ENCODE assay signal across 15 cellular contexts in the genomic region with DNA sequence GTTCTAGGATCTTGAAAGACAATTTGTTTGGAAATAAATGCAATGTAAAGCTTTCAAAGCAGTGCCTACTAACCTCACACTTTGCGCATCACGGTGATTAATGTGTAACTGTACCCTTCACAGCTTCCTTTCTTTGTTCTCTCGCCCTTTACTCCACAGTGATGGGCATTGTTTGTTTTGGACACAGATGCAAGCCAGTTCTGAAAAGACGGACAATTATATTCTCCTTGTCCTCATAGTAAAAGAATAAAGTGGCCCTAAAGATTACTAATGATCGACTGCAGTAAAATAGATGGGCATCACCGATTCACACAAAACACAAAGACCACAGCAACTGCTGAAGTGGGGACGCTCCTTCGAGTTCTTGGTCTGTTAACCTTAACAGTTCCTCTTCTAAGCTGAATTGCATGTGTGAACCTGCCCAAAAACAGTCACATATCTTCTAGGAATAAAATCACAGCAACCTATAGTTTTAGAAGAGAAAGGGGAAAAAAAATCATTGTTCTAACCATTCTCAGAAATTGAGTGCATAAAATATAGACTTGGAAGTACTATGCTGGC. TPM values are rescaled to one million over a fixed set of nuclear protein-coding genes. Genes with fewer than 3 reads are reported as not detected.
DNase-seq lines count a peak whose midpoint lies in the region; TF ChIP-seq lines count a peak whose summit lies in the region.
"Had no signal": no experiment of that assay in that cellular context is flagged by ENCODE, and none has a peak within 500 bp of the region (broad histone marks: within the 10 kb centered on the region; RNA-seq: fewer than 3 reads in every experiment).

No MANE protein-coding gene starts in this region.

- no peaks in the 10 kb centered on the region for H3K27me3 ChIP-seq in breast epithelium
- no peaks in the 10 kb centered on the region for H3K27me3 ChIP-seq in mammary epithelial cell (ENCODE audit: insufficient read depth, low read length)

- DNase-seq in breast epithelium (ENCODE audit: low spot score in 2 of 2) = no peak
- no peak for DNase-seq in mammary epithelial cell
- peak; percentile 59 for DNase-seq in medulla oblongata (ENCODE audit: extremely low spot score)
- no peak for DNase-seq in activated CD8-positive, alpha-beta memory T cell treated with anti-CD3 and anti-CD28 coated beads, Interleukin-2, amount 50 U/mL, for 4 hours
- no peak for DNase-seq in GF-D8 (lab: John Stamatoyannopoulos, UW)
- DNase-seq in iPS-NIHi11 (ENCODE audit: low spot score) = no peak
- DNase-seq: activated CD4-positive, CD25-positive, alpha-beta regulatory T cell treated with anti-CD3 and anti-CD28 coated beads, Interleukin-2, amount 50 U/mL, for 72 hours; activated naive CD8-positive, alpha-beta T cell treated with anti-CD3 and anti-CD28 coated beads, Interleukin-2, amount 50 U/mL, for 24 hours; DMS79; MV-4-11; NCI-H2081 treated with DMSO at 0.1 percent for 48 hours; NCI-H82 had no signal

- H2AFZ ChIP-seq in mammary epithelial cell (ENCODE audit: low read depth, low read length) = no peak overlapping the region

- H3K27ac ChIP-seq in breast epithelium (peak overlapping the region; percentile 91 to 94), mammary epithelial cell (ENCODE audit: insufficient read depth, low read depth, low read length) (no peak overlapping the region), cingulate gyrus (ENCODE audit: low read depth, low read length) (peak overlapping the region; percentile 63), urinary bladder (ENCODE audit: low read depth) (peak overlapping the region; percentile 12)
- H3K27ac ChIP-seq: A549 had no signal

- H4K20me1 ChIP-seq in mammary epithelial cell (ENCODE audit: insufficient read depth, low read length) = no peaks in the 10 kb centered on the region

- CTCF ChIA-PET in mammary epithelial cell (lab: Charles Lee; ENCODE audit: low non-redundant PET) = no interaction called here

- no peak overlapping the region for H3K4me2 ChIP-seq in mammary epithelial cell (ENCODE audit: insufficient read depth, low read depth, low read length)
- H3K4me2 ChIP-seq: A549 had no signal

- no peak overlapping the region for H3K9ac ChIP-seq in mammary epithelial cell (ENCODE audit: insufficient read depth, low read length)

- no peak for TF ChIP-seq CTCF in breast epithelium (IDR thresholded peaks at IDR 0.05)
- no peak for TF ChIP-seq CTCF in mammary epithelial cell (conservative IDR thresholded peaks at IDR 0.05 in 1 of 2, IDR thresholded peaks at IDR 0.05 in 1 of 2; ENCODE audit: extremely low read depth in 1 of 2, insufficient read depth in 1 of 2, low read depth in 1 of 2, low read length in 2 of 2)

- H3K4me3 ChIP-seq in breast epithelium (no peak overlapping the region), mammary epithelial cell (replicated peaks in 1 of 3; ENCODE audit: insufficient read depth in 1 of 3, low read depth in 2 of 3, low read length in 3 of 3) (no peak overlapping the region), urinary bladder (ENCODE audit: low read depth, low read length) (no peak overlapping the region)
- H3K4me3 ChIP-seq: A549 had no signal

- no peaks in the 10 kb centered on the region for H3K36me3 ChIP-seq in breast epithelium
- no peaks in the 10 kb centered on the region for H3K36me3 ChIP-seq in mammary epithelial cell (ENCODE audit: insufficient read depth, low read length)
- no peaks in the 10 kb centered on the region for H3K36me3 ChIP-seq in urinary bladder (ENCODE audit: insufficient read depth)

- H3K4me1 ChIP-seq in breast epithelium (peaks cover 0 to 8% of the 10 kb centered on the region in 2 donors), mammary epithelial cell (ENCODE audit: insufficient read depth, low read length) (no peaks in the 10 kb centered on the region), urinary bladder (ENCODE audit: insufficient read depth) (peaks cover 2% of the 10 kb centered on the region)
- H3K4me1 ChIP-seq: A549 had no signal

- H3K9me3 ChIP-seq in breast epithelium (no peaks in the 10 kb centered on the region), mammary epithelial cell (replicated peaks; ENCODE audit: insufficient read depth, low read length) (peaks cover 3% of the 10 kb centered on the region)
- H3K9me3 ChIP-seq: A549 had no signal

- no peak for TF ChIP-seq POLR2A in breast epithelium (IDR thresholded peaks at IDR 0.05)

- intact Hi-C loops in breast epithelium (cut with DNase I; ENCODE audit: low total_unique reads) (no loop called here), mammary epithelial cell (cut with micrococcal nuclease) (no loop called here)

- BruUV-seq in mammary epithelial cell (replicated peaks; lab: Mats Ljungman, UMichigan) = no TSS peak

- no peaks in the 10 kb centered on the region for H3K79me2 ChIP-seq in mammary epithelial cell (ENCODE audit: insufficient read depth, low read length)

- 75% methylated on average over 7 of the region's 8 CpGs for WGBS in mammary epithelial cell (ENCODE audit: low coverage, missing lambda C conversion rate)
- WGBS in urinary bladder = 78% methylated on average over 8 of the region's 8 CpGs

- dilution Hi-C loops in mammary epithelial cell (cut with HindIII; ENCODE audit: low sequenced_read_pairs) = no loop called here

- in situ Hi-C loops in mammary epithelial cell (cut with MboI; ENCODE audit: low sequenced_read_pairs in 2 of 2) = no loop called here

RNA-seq across cellular contexts. Expression of a gene that starts 7.7 kb away (rescaled TPM):
- total RNA-seq in breast epithelium (10 to 100 TPM in 2 of 3 donors, 1 to 10 TPM in 1; 7.8 to 23.0 (median 19.7) TPM), mammary epithelial cell (10 to 100 TPM in 1 of 2 donors, not detected in 1; 13.5 TPM), urinary bladder (6.7 TPM)
- polyA plus RNA-seq in mammary epithelial cell (not detected), urinary bladder (0.98 TPM)
- polyA minus RNA-seq in mammary epithelial cell = not detected
